Comparison of ENCODE assay signal across 9 cellular contexts in the genomic region with DNA sequence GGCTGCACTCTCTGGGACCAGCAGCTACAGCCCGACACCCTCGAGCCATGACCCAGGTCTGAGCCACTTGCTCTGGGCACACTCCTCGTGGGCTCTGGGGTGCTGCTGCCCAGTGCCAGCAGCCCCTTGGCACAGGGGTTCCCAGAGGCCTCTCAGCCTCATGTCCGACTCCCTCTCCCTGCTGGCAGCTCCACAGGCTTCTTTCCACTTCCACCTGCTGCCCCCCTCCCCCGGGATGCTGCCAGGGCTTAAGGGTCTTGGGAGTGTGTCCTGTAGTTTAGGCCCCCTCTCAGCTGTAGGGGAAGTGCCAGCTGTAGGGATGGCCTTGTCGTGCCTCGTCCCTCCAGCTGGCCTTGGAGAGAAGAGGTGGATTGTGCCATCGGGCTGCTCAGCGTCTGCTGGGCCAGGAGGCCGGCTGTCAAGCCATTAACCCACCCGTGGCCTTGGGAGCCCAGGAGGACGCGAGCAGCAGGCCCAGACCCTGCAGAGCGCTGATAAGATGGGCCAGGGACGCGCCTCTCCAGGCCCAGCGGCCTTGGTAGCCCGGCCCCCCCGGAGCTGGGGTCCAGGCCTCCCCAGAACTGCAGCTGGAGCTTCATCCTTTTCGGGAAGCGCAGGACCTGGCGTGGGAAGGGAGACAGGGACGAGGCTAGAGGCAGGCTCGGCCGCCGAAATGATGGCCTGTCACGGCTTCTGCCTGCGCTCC. TPM values are rescaled to one million over a fixed set of nuclear protein-coding genes. Genes with fewer than 3 reads are reported as not detected.
A peak's percentile ranks its signal among the peaks of the same experiment; 100 is the strongest.
DNase-seq lines count a peak whose midpoint lies in the region; ATAC-seq, FAIRE-seq and TF ChIP-seq lines count a peak whose summit lies in the region.
"Had no signal": no experiment of that assay in that cellular context is flagged by ENCODE, and none has a peak within 500 bp of the region (broad histone marks: within the 10 kb centered on the region; RNA-seq: fewer than 3 reads in every experiment).

No MANE protein-coding gene starts in this region.

- CTCF ChIA-PET in A549 (lab: Yijun Ruan, JAX): interaction anchor here (0.5 to 2.9 kb wide), 6 partner anchors 10 to 117 kb away, joined by 3 to 10 read pairs (median 4); no protein-coding TSS in a partner anchor

- no peaks in the 10 kb centered on the region for H3K9me3 ChIP-seq in A549
- no peaks in the 10 kb centered on the region for H3K9me3 ChIP-seq in Loucy (ENCODE audit: insufficient read depth, low read depth, low read length)
- no peaks in the 10 kb centered on the region for H3K9me3 ChIP-seq in muscle layer of duodenum (ENCODE audit: control insufficient read depth in 1 of 2, low read length in 2 of 2)
- H3K9me3 ChIP-seq in small intestine (ENCODE audit: control insufficient read depth, low read depth): no peaks in the 10 kb centered on the region

- peak overlapping the region; percentile 72 for H3K4me2 ChIP-seq in A549
- peak overlapping the region; percentile 88 for H3K4me2 ChIP-seq in Loucy (ENCODE audit: low read depth, low read length, poor library complexity, severe bottlenecking)

- peak overlapping the region; percentile 92 to 98 for H3K27ac ChIP-seq in A549
- peak overlapping the region; percentile 46 to 97 (median 90) for H3K27ac ChIP-seq in dorsolateral prefrontal cortex
- H3K27ac ChIP-seq in muscle layer of duodenum (ENCODE audit: low read length): no peak overlapping the region
- peak overlapping the region in 1 of 2 donors; percentile 77 for H3K27ac ChIP-seq in small intestine (ENCODE audit: low read depth in 1 of 2, low read length in 1 of 2)

- no peak for ATAC-seq in A549
- ATAC-seq in HG03280 (IDR thresholded peaks at IDR 0.05; ENCODE audit: unreplicated experiment): no peak

- no peaks in the 10 kb centered on the region for H4K20me1 ChIP-seq in Loucy (ENCODE audit: insufficient read depth, low read length, poor library complexity, severe bottlenecking)

- TF ChIP-seq CTCF in A549 (IDR thresholded peaks at IDR 0.05): no peak
- TF ChIP-seq CTCF in Loucy (conservative IDR thresholded peaks at IDR 0.05; ENCODE audit: low read length): no peak
- no peak for TF ChIP-seq CTCF in dorsolateral prefrontal cortex (IDR thresholded peaks at IDR 0.05 in 54 of 56, conservative IDR thresholded peaks at IDR 0.05 in 2 of 56; ENCODE audit: low read depth in 1 of 56, partially characterized antibody in 56 of 56)

- 74% methylated on average over 13 of the region's 28 CpGs for WGBS in A549 (ENCODE audit: missing lambda C conversion rate)
- WGBS in small intestine, 3 donors: 31 to 56% (median 40%) methylated on average over 24 to 28 of the region's 28 CpGs

- no peak for TF ChIP-seq EP300 in A549 (IDR thresholded peaks at IDR 0.05)

- 0 out of 2 replicates have a peak, but pooled peaks cover 4% of the 10 kb centered on the region for H3K79me2 ChIP-seq in Loucy (ENCODE audit: insufficient read depth, low read length)

- TF ChIP-seq POLR2A in A549 (IDR thresholded peaks at IDR 0.05; ENCODE audit: low read length): no peak

- POLR2A ChIA-PET in A549 (lab: Yijun Ruan, JAX): interaction anchor here (0.6 kb wide), 1 partner anchor 686 kb away, joined by 3 read pairs; no protein-coding TSS in a partner anchor

- H3K4me3 ChIP-seq in A549 (peak overlapping the region; percentile 72), Loucy (ENCODE audit: low read length, poor library complexity, severe bottlenecking) (peak overlapping the region; percentile 76), dorsolateral prefrontal cortex (peak overlapping the region; percentile 26 to 74 (median 61)), muscle layer of duodenum (ENCODE audit: low read depth in 1 of 2, low read length in 2 of 2) (peak overlapping the region; percentile 56 to 63), small intestine (ENCODE audit: low read depth in 1 of 2, low read length in 2 of 2) (no peak overlapping the region)

- no peaks in the 10 kb centered on the region for H3F3A ChIP-seq in Loucy (ENCODE audit: low read depth)

- peak overlapping the region; percentile 94 for H2AFZ ChIP-seq in Loucy (ENCODE audit: low read length)

- no peak for TF ChIP-seq RAD21 in A549 (conservative IDR thresholded peaks at IDR 0.05 in 1 of 2, IDR thresholded peaks at IDR 0.05 in 1 of 2)

- FAIRE-seq in A549 (lab: Jason Lieb, UNC) (no peak), small intestine (lab: Jason Lieb, UNC) (no peak)

- H3K4me1 ChIP-seq in A549 (peaks cover 6% of the 10 kb centered on the region; the same call in 1 of the 3 replicates), Loucy (ENCODE audit: insufficient read depth, low read length, poor library complexity, severe bottlenecking) (peaks cover 6% of the 10 kb centered on the region), muscle layer of duodenum (ENCODE audit: control insufficient read depth in 1 of 2, insufficient read depth in 2 of 2, low read length in 2 of 2) (peaks cover 0 to 28% of the 10 kb centered on the region in 2 donors), small intestine (ENCODE audit: control insufficient read depth in 2 of 2, insufficient read depth in 1 of 2, low read depth in 1 of 2, low read length in 1 of 2) (no peaks in the 10 kb centered on the region)

- H3K9ac ChIP-seq in Loucy (ENCODE audit: low read depth, low read length, poor library complexity, severe bottlenecking): peak overlapping the region; percentile 58

- no peaks in the 10 kb centered on the region for H3K36me3 ChIP-seq in Loucy (ENCODE audit: insufficient read depth, low read length)
- no peaks in the 10 kb centered on the region for H3K36me3 ChIP-seq in muscle layer of duodenum (ENCODE audit: control insufficient read depth in 1 of 2, insufficient read depth in 2 of 2, low read length in 2 of 2)
- no peaks in the 10 kb centered on the region for H3K36me3 ChIP-seq in small intestine (ENCODE audit: control insufficient read depth in 2 of 2, insufficient read depth in 2 of 2, low read length in 2 of 2)

- no peaks in the 10 kb centered on the region for H3K9me2 ChIP-seq in Loucy (replicated peaks; ENCODE audit: low read depth, low read length)

- H3K27me3 ChIP-seq in Loucy (ENCODE audit: insufficient read depth, low read length, poor library complexity, severe bottlenecking): no peaks in the 10 kb centered on the region
- H3K27me3 ChIP-seq in dorsolateral prefrontal cortex: peaks cover 0 to 65% (median 11%) of the 10 kb centered on the region in 45 donors
- no peaks in the 10 kb centered on the region for H3K27me3 ChIP-seq in muscle layer of duodenum (ENCODE audit: low read depth, low read length)
- H3K27me3 ChIP-seq in small intestine (ENCODE audit: control insufficient read depth in 2 of 2, insufficient read depth in 2 of 2, low read length in 2 of 2): no peaks in the 10 kb centered on the region

- intact Hi-C loops in dorsolateral prefrontal cortex (cut with DNase I): loop anchor here (2.0 to 5.0 kb wide), 2 partner anchors 36 to 45 kb away; a partner anchor contains a TSS

- DNase-seq in A549 (ENCODE audit: low read depth in 1 of 2, low spot score in 1 of 2) (no peak), dorsolateral prefrontal cortex (peak in 1 of 10 donors; percentile 10), small intestine (no peak), NCI-H2029 (lab: John Stamatoyannopoulos, UW) (no peak), NCI-H1417 (lab: John Stamatoyannopoulos, UW) (no peak)

TF ChIP-seq in A549, 52 proteins besides CTCF, POLR2A, EP300 and RAD21 (continues in another document):
- TF ChIP-seq HOXB5 (CRISPR knock-in tag; IDR thresholded peaks at IDR 0.05): no peak
- TF ChIP-seq KDM1A (IDR thresholded peaks at IDR 0.05; ENCODE audit: low read depth): no peak
- no peak for TF ChIP-seq RNF2 (IDR thresholded peaks at IDR 0.05; ENCODE audit: borderline replicate concordance, low read depth)

RNA-seq across cellular contexts. Expression of a gene that starts 1.0 kb away (rescaled TPM):
- polyA plus RNA-seq in A549 (2011; rRNA removed): 4.5 and 5.5 TPM in 2 replicates
- 2.2 and 2.9 TPM in 2 replicates for polyA plus RNA-seq in A549 (2012; cell fraction: cytosol; rRNA removed)
- 1.1 TPM in 2 replicates for polyA plus RNA-seq in A549 (2012; cell fraction: nucleus; rRNA removed)
- polyA plus RNA-seq in A549 (2017; fragmentation: RNase III; extraction: RNeasy Plus Mini Kit Qiagen cat#74134 plus additional on column Dnase treatment): 3.9 to 4.8 TPM (median 4.6 TPM) in 3 replicates
- polyA minus RNA-seq in A549 (2011; rRNA and poly(A)+ RNA removed): 5.4 and 6.2 TPM in 2 replicates
- 10 to 100 TPM in 90 of 120 experiments, 1 to 10 TPM in 30; 4.4 to 20.1 (median 12.2) TPM for total RNA-seq in dorsolateral prefrontal cortex
- polyA plus RNA-seq in small intestine: 1 to 10 TPM in 1 of 3 donors, under 1 TPM in 2; 0.45 to 2.1 (median 0.81) TPM

RNA-seq across cellular contexts. Expression of a gene that starts 44.1 kb away (rescaled TPM):
- 5.2 and 6.9 TPM in 2 replicates for polyA plus RNA-seq in A549 (2011; rRNA removed)
- polyA plus RNA-seq in A549 (2012; cell fraction: cytosol; rRNA removed): 0.66 and 1.0 TPM in 2 replicates
- 1.9 and 2.9 TPM in 2 replicates for polyA plus RNA-seq in A549 (2012; cell fraction: nucleus; rRNA removed)
- 2.1 to 2.6 TPM (median 2.2 TPM) in 3 replicates for polyA plus RNA-seq in A549 (2017; fragmentation: RNase III; extraction: RNeasy Plus Mini Kit Qiagen cat#74134 plus additional on column Dnase treatment)
- polyA minus RNA-seq in A549 (2011; rRNA and poly(A)+ RNA removed): 13.6 and 16.8 TPM in 2 replicates
- total RNA-seq in dorsolateral prefrontal cortex: 1 to 10 TPM; 2.8 to 9.2 (median 5.1) TPM
- polyA plus RNA-seq in small intestine: 1 to 10 TPM; 2.7 to 5.1 (median 4.5) TPM

RNA-seq across cellular contexts. Expression of a gene that starts 49.2 kb away (rescaled TPM):
- polyA plus RNA-seq in A549 (2011; rRNA removed) (not detected in 2 replicates), A549 (2017; fragmentation: RNase III; extraction: RNeasy Plus Mini Kit Qiagen cat#74134 plus additional on column Dnase treatment) (not detected in 3 replicates), small intestine (not detected)
- polyA plus RNA-seq in A549 (2012; cell fraction: cytosol; rRNA removed): not detected in 2 replicates
- polyA plus RNA-seq in A549 (2012; cell fraction: nucleus; rRNA removed): not detected in 2 replicates
- not detected in 2 replicates for polyA minus RNA-seq in A549 (2011; rRNA and poly(A)+ RNA removed)
- not detected for total RNA-seq in dorsolateral prefrontal cortex
- total RNA-seq: T-helper 1 cell treated with Interleukin-12 subunit alpha and Interleukin-12 subunit beta and Interleukin-4 antibody, amounts not matched to agents 30 ng/mL and 1 ng/mL, for 36 hours had no signal

Comparison
In these comparisons a context has a peak if more than half of its experiments do, and no peak if none do; other contexts are left out.
1. H3K4me3 ChIP-seq: peak in A549 (single experiment), Loucy (single experiment), dorsolateral prefrontal cortex (59 of 59) and muscle layer of duodenum (2 of 2); none in small intestine (0 of 2).